9 cellular contexts compared by ENCODE assay signal in genomic region chr19:35029737-35030256, GRCh38. TPM values are rescaled to one million over a fixed set of nuclear protein-coding genes. Genes with fewer than 3 reads are reported as not detected.
A peak's percentile ranks its signal among the peaks of the same experiment; 100 is the strongest.
DNase-seq lines count a peak whose midpoint lies in the region; ATAC-seq, FAIRE-seq and TF ChIP-seq lines count a peak whose summit lies in the region.
"Had no signal": no experiment of that assay in that cellular context is flagged by ENCODE, and none has a peak within 500 bp of the region (broad histone marks: within the 10 kb centered on the region; RNA-seq: fewer than 3 reads in every experiment).

No MANE protein-coding gene starts in this region.

- H3K4me2 ChIP-seq in skeletal muscle satellite cell (ENCODE audit: low read length), result peak overlapping the region; percentile 79

- TF ChIP-seq CTCF in foreskin keratinocyte (conservative IDR thresholded peaks at IDR 0.05), result no peak

- peak overlapping the region; percentile 47 for H3K9ac ChIP-seq in skeletal muscle satellite cell (ENCODE audit: low read depth, low read length)

- H3K9me3 ChIP-seq in skeletal muscle satellite cell (replicated peaks; ENCODE audit: low read length), result no peaks in the 10 kb centered on the region
- H3K9me3 ChIP-seq: neutrophil had no signal

- H3K4me1 ChIP-seq in foreskin keratinocyte, result no peaks in the 10 kb centered on the region
- H3K4me1 ChIP-seq in skeletal muscle satellite cell (ENCODE audit: control insufficient read depth, insufficient read depth, low read length), result peaks cover 5% of the 10 kb centered on the region

- ATAC-seq in SK-N-SH treated with all-trans-retinoic acid at 6 μM for 48 hours (peak; percentile 11), foreskin keratinocyte (peak; percentile 3), GM19452 (IDR thresholded peaks at IDR 0.05; ENCODE audit: unreplicated experiment) (no peak), HG03025 (IDR thresholded peaks at IDR 0.05; ENCODE audit: low FRiP score, unreplicated experiment) (no peak)

- no peak for FAIRE-seq in H54 (lab: Jason Lieb, UNC)
- FAIRE-seq: TTC549 had no signal

- peak; percentile 59 for DNase-seq in H54 (ENCODE audit: insufficient read length, low spot score)
- no peak for DNase-seq in foreskin keratinocyte
- no peak for DNase-seq in COR-L47 (lab: John Stamatoyannopoulos, UW)

- peak overlapping the region; percentile 65 for H3K4me3 ChIP-seq in skeletal muscle satellite cell (ENCODE audit: low read length)

- TF ChIP-seq POLR2A in H54 (IDR thresholded peaks at IDR 0.05; ENCODE audit: low read depth, low read length), result no peak

- H3K27ac ChIP-seq in foreskin keratinocyte, result no peak overlapping the region
- H3K27ac ChIP-seq: neutrophil had no signal

- H3K27me3 ChIP-seq in foreskin keratinocyte, result peaks cover 35% of the 10 kb centered on the region
- H3K27me3 ChIP-seq in skeletal muscle satellite cell (ENCODE audit: control insufficient read depth, insufficient read depth, low read length), result no peaks in the 10 kb centered on the region

- H3K36me3 ChIP-seq in skeletal muscle satellite cell (ENCODE audit: insufficient read depth, low read length), result peaks cover 32% of the 10 kb centered on the region

TF ChIP-seq in SK-N-SH treated with all-trans-retinoic acid at 6 μM for 48 hours, 23 proteins besides CTCF, POLR2A, EP300 and RAD21:
- TF ChIP-seq RARB (CRISPR knock-in tag; IDR thresholded peaks at IDR 0.05) (no peak), CSRNP3 (CRISPR knock-in tag; IDR thresholded peaks at IDR 0.05) (peak; percentile 40; the same call in 1 of the 2 replicates)

RNA-seq across cellular contexts. Expression of gene SCN1B, which starts 0.5 kb away (rescaled TPM):
- total RNA-seq in foreskin keratinocyte, result 0.21 and 0.48 TPM in 2 replicates
- 0.25 and 0.43 TPM in 2 replicates for polyA plus RNA-seq in foreskin keratinocyte
- total RNA-seq in skeletal muscle satellite cell (2012; rRNA removed), result 0.76 and 0.87 TPM in 2 replicates

RNA-seq across cellular contexts. Expression of gene HPN, which starts 11.7 kb away (rescaled TPM):
- total RNA-seq in foreskin keratinocyte, result not detected in 2 replicates
- polyA plus RNA-seq in foreskin keratinocyte, result not detected in 2 replicates
- total RNA-seq in skeletal muscle satellite cell (2012; rRNA removed), result not detected in 2 replicates

RNA-seq across cellular contexts. Expression of gene GRAMD1A, which starts 29.7 kb away (rescaled TPM):
- 26.4 and 27.5 TPM in 2 replicates for total RNA-seq in foreskin keratinocyte
- 34.0 and 38.7 TPM in 2 replicates for polyA plus RNA-seq in foreskin keratinocyte
- 17.7 and 17.9 TPM in 2 replicates for total RNA-seq in skeletal muscle satellite cell (2012; rRNA removed)

Comparison
In these comparisons a context has a peak if more than half of its experiments do, and no peak if none do; other contexts are left out.
1. ATAC-seq: peak in SK-N-SH treated with all-trans-retinoic acid at 6 μM for 48 hours (single experiment) and foreskin keratinocyte (single experiment); none in GM19452 (single experiment) and HG03025 (single experiment).